Comparison of ENCODE assay signal across 12 cellular contexts in the genomic region with DNA sequence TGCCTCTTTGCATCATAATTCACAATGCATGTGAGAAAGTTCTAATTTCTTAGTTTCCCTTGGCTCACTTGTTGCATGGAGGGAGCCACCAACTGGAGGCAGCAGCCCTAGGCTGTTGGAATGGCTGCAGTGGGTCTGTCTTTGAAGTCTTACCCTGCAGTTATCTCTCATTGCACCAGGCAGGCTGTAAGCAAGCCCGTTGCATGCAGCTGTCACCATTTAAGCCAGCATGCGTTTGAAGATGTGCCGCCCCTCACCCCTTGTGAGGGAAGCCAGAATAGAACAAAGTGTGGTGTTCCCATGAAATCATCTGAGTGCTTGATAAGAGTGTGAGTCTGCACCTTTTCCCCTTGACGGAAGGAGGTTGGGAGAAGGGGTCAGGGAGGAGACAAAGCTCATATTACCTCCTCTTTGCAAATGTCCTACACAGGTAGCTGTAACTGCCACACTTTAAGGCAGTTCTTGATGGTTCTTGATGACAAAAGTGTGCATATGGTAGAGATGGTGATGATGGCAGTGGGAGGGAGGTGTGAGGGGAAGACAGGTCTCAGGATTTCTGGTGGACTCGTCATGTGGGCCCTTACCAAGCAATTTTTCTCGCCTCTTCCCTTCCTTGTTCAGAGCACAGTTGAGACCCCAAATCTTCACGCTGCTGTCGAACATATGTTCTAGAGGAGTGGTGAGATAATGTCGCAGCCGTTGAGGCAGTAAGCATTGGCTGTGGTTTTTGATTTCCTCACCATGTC.
DNase-seq lines count a peak whose midpoint lies in the region; ATAC-seq and TF ChIP-seq lines count a peak whose summit lies in the region.
"Had no signal": no experiment of that assay in that cellular context is flagged by ENCODE, and none has a peak within 500 bp of the region (broad histone marks: within the 10 kb centered on the region; RNA-seq: fewer than 3 reads in every experiment).

No MANE protein-coding gene starts in this region.

- CTCF ChIA-PET in HEK293 (lab: Yijun Ruan, JAX), result no interaction called here
- CTCF ChIA-PET in A673 (lab: Charles Lee), result no interaction called here

- peak overlapping the region; percentile 14 for H4K91ac ChIP-seq in mesenchymal stem cell (ENCODE audit: low read length)

- H2BK15ac ChIP-seq in mesenchymal stem cell (ENCODE audit: low read depth, poor library complexity, severe bottlenecking), result no peak overlapping the region

- BruUV-seq in A673 (replicated peaks; lab: Mats Ljungman, UMichigan), result no TSS peak

- H3K14ac ChIP-seq in mesenchymal stem cell (ENCODE audit: low read length in 2 of 2), result peak overlapping the region in 1 of 2 experiments; percentile 14

- no peak overlapping the region for H3K23ac ChIP-seq in mesenchymal stem cell (ENCODE audit: low read length in 2 of 2)

- POLR2A ChIA-PET in HEK293 (lab: Yijun Ruan, JAX) (no interaction called here), A673 (lab: Charles Lee; ENCODE audit: low non-redundant PET) (interaction anchor here (0.6 kb wide), 1 partner anchor 541 kb away, joined by 3 read pairs; no protein-coding TSS in a partner anchor)

- H3K9ac ChIP-seq in mesenchymal stem cell (ENCODE audit: low read length), result no peak overlapping the region

- peak overlapping the region in 1 of 2 experiments; percentile 47 for H3K4ac ChIP-seq in mesenchymal stem cell (ENCODE audit: low read depth in 1 of 2, low read length in 2 of 2)

- H3K9me3 ChIP-seq in HEK293 (ENCODE audit: control insufficient read depth, insufficient read depth, low read depth, low read length), result no peaks in the 10 kb centered on the region
- H3K9me3 ChIP-seq in mesenchymal stem cell (ENCODE audit: control insufficient read depth, low read length), result no peaks in the 10 kb centered on the region
- no peaks in the 10 kb centered on the region for H3K9me3 ChIP-seq in A673 (ENCODE audit: low read depth, low read length, poor library complexity, severe bottlenecking)

- H3K79me1 ChIP-seq in mesenchymal stem cell (replicated peaks; ENCODE audit: low read length, poor library complexity, severe bottlenecking), result no peaks in the 10 kb centered on the region

- H3K27me3 ChIP-seq in mesenchymal stem cell (ENCODE audit: control insufficient read depth in 1 of 2, insufficient read depth in 1 of 2, low read length in 2 of 2), result peaks cover 0 to 18% of the 10 kb centered on the region in 2 experiments
- H3K27me3 ChIP-seq in A673 (replicated peaks; ENCODE audit: insufficient read depth, low read depth, low read length, poor library complexity), result no peaks in the 10 kb centered on the region

- peak overlapping the region; percentile 13 for H4K8ac ChIP-seq in mesenchymal stem cell (ENCODE audit: low read length)

- no peak overlapping the region for H2AK5ac ChIP-seq in mesenchymal stem cell (ENCODE audit: low read length, severe bottlenecking)

- no peak overlapping the region for H2BK5ac ChIP-seq in mesenchymal stem cell (ENCODE audit: low read depth, low read length, poor library complexity, severe bottlenecking)

- 39% methylated on average over 4 of the region's 10 CpGs for WGBS in mesenchymal stem cell

- no peak overlapping the region for H2AFZ ChIP-seq in mesenchymal stem cell (ENCODE audit: low read depth, low read length)

- no peak for ATAC-seq in HG02870 (IDR thresholded peaks at IDR 0.05; ENCODE audit: unreplicated experiment)
- ATAC-seq: effector memory CD8-positive, alpha-beta T cell; stimulated activated naive B cell treated with anti-CD40 and anti-IgM and Interleukin-4, amounts not matched to agents 10 μg/mL and 1 μg/mL and 100 μg/mL, for 72 hours had no signal

- H3K4me1 ChIP-seq in HEK293 (ENCODE audit: control insufficient read depth, insufficient read depth, low read length), result no peaks in the 10 kb centered on the region
- peaks cover 4% of the 10 kb centered on the region for H3K4me1 ChIP-seq in mesenchymal stem cell (ENCODE audit: control insufficient read depth, insufficient read depth, low read depth, low read length)
- H3K4me1 ChIP-seq in A673 (ENCODE audit: insufficient read depth, low read length, poor library complexity, severe bottlenecking), result no peaks in the 10 kb centered on the region

- no peak overlapping the region for H2BK120ac ChIP-seq in mesenchymal stem cell (ENCODE audit: low read depth, low read length)

- no peak for TF ChIP-seq CTCF in C4-2B (conservative IDR thresholded peaks at IDR 0.05)
- no peak for TF ChIP-seq CTCF in HEK293 (tag by site-specific recombination; IDR thresholded peaks at IDR 0.05)
- TF ChIP-seq CTCF in A673 (conservative IDR thresholded peaks at IDR 0.05; ENCODE audit: low read depth, low read length), result no peak

- H3K27ac ChIP-seq in C4-2B (peak overlapping the region; percentile 79), HEK293 (ENCODE audit: extremely low read depth, low read depth, low read length) (no peak overlapping the region), mesenchymal stem cell (ENCODE audit: low read length, poor library complexity, severe bottlenecking) (peak overlapping the region; percentile 80), A673 (ENCODE audit: low read depth, low read length, poor library complexity, severe bottlenecking) (no peak overlapping the region)

- no peak overlapping the region for H3K4me2 ChIP-seq in mesenchymal stem cell (ENCODE audit: low read length, poor library complexity, severe bottlenecking)

- H3K4me3 ChIP-seq in HEK293 (ENCODE audit: low read depth, low read length), result no peak overlapping the region
- no peak overlapping the region for H3K4me3 ChIP-seq in mesenchymal stem cell (ENCODE audit: insufficient read depth in 1 of 2, low read depth in 1 of 2, low read length in 2 of 2)
- no peak overlapping the region for H3K4me3 ChIP-seq in A673 (ENCODE audit: low read depth, low read length, poor library complexity, severe bottlenecking)

- H2BK12ac ChIP-seq in mesenchymal stem cell (ENCODE audit: low read length in 2 of 2), result peak overlapping the region; percentile 22 to 33

- DNase-seq in UCSD-AML1 (lab: John Stamatoyannopoulos, UW; ENCODE audit: unreplicated experiment) (peak; percentile 12), mesenchymal stem cell (peak; percentile 14), NCI-H187 treated with DMSO at 0.1 percent for 48 hours (lab: John Stamatoyannopoulos, UW) (no peak), A673 (ENCODE audit: low spot score) (no peak), anterior cingulate cortex (lab: John Stamatoyannopoulos, UW) (no peak)
- DNase-seq: effector memory CD8-positive, alpha-beta T cell; NCI-H1092 treated with DMSO at 0.1 percent for 48 hours; stimulated activated CD4-positive, alpha-beta T cell treated with anti-CD3 and anti-CD28 coated beads, Interleukin-4, amount 100 ng/mL, for 1 hour; stimulated activated naive B cell treated with anti-CD40 and anti-IgM and Interleukin-4, amounts not matched to agents 10 μg/mL and 1 μg/mL and 100 μg/mL, for 72 hours had no signal

- peak overlapping the region; percentile 7 to 82 for H3K18ac ChIP-seq in mesenchymal stem cell (ENCODE audit: low read depth in 1 of 2, low read length in 2 of 2)

- H3K36me3 ChIP-seq in HEK293 (ENCODE audit: control insufficient read depth in 2 of 2, insufficient read depth in 1 of 2, low read length in 2 of 2), result no peaks in the 10 kb centered on the region
- H3K36me3 ChIP-seq in mesenchymal stem cell (ENCODE audit: control insufficient read depth in 1 of 2, insufficient read depth in 2 of 2, low read depth in 1 of 2, low read length in 2 of 2), result no peaks in the 10 kb centered on the region
- H3K36me3 ChIP-seq in A673 (ENCODE audit: insufficient read depth, low read length, poor library complexity, severe bottlenecking), result no peaks in the 10 kb centered on the region

- intact Hi-C loops in A673 (cut with micrococcal nuclease; ENCODE audit: unreplicated experiment), result no loop called here

TF ChIP-seq in HEK293, 187 proteins besides CTCF, POLR2A, EP300 and RAD21:
- TF ChIP-seq ZNF146 (tag by site-specific recombination; IDR thresholded peaks at IDR 0.05) (no peak), SCRT2 (tag by site-specific recombination; IDR thresholded peaks at IDR 0.05) (peak; percentile 65), SCRT1 (tag by site-specific recombination; IDR thresholded peaks at IDR 0.05; ENCODE audit: borderline replicate concordance) (0 out of 2 replicates have a peak, but pooled peaks have one; percentile 25)

Comparison
In these comparisons a context has a peak if more than half of its experiments do, and no peak if none do; other contexts are left out.
1. H3K27ac ChIP-seq: peak in C4-2B (single experiment) and mesenchymal stem cell (single experiment); none in HEK293 (single experiment) and A673 (single experiment).
2. DNase-seq: peak in UCSD-AML1 (single experiment) and mesenchymal stem cell (single experiment); none in NCI-H187 treated with DMSO at 0.1 percent for 48 hours (single experiment), A673 (single experiment) and anterior cingulate cortex (0 of 58).